1 cellular context compared by ENCODE assay signal in the genomic region with DNA sequence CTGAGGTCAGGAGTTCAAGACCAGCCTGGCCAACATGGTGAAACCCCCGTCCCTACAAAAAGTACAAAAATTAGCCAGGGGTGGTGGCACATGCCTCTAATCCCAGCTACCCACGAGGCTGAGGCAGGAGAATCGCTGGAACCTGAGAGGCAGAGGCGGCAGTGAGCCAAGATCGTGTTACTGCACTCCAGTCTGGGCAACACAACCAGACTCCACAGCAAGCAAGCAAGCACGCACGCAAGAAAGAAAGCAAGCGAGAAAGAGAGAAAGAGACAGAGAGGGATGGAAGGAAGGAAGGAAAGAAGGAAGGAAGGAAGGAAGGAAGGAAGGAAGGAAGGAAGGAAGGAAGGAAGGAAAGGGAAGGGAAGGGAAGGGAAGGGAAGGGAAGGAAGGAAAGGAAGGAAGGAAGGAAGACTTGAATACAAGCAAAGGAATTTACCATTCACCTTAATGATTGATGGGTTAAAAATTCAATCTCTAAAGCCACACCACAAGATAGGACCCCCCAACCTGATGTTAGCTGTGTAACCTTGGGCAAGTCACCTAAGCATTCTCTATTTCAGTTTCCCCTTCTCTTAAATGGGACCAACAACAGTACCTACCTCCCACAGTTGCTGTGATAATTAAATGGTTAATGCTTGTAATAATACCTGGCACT.
TF ChIP-seq lines count a peak whose summit lies in the region.

No MANE protein-coding gene starts in this region.

TF ChIP-seq in GM23338, 12 proteins besides CTCF, POLR2A, EP300 and RAD21:
- TF ChIP-seq, protein P1, sequence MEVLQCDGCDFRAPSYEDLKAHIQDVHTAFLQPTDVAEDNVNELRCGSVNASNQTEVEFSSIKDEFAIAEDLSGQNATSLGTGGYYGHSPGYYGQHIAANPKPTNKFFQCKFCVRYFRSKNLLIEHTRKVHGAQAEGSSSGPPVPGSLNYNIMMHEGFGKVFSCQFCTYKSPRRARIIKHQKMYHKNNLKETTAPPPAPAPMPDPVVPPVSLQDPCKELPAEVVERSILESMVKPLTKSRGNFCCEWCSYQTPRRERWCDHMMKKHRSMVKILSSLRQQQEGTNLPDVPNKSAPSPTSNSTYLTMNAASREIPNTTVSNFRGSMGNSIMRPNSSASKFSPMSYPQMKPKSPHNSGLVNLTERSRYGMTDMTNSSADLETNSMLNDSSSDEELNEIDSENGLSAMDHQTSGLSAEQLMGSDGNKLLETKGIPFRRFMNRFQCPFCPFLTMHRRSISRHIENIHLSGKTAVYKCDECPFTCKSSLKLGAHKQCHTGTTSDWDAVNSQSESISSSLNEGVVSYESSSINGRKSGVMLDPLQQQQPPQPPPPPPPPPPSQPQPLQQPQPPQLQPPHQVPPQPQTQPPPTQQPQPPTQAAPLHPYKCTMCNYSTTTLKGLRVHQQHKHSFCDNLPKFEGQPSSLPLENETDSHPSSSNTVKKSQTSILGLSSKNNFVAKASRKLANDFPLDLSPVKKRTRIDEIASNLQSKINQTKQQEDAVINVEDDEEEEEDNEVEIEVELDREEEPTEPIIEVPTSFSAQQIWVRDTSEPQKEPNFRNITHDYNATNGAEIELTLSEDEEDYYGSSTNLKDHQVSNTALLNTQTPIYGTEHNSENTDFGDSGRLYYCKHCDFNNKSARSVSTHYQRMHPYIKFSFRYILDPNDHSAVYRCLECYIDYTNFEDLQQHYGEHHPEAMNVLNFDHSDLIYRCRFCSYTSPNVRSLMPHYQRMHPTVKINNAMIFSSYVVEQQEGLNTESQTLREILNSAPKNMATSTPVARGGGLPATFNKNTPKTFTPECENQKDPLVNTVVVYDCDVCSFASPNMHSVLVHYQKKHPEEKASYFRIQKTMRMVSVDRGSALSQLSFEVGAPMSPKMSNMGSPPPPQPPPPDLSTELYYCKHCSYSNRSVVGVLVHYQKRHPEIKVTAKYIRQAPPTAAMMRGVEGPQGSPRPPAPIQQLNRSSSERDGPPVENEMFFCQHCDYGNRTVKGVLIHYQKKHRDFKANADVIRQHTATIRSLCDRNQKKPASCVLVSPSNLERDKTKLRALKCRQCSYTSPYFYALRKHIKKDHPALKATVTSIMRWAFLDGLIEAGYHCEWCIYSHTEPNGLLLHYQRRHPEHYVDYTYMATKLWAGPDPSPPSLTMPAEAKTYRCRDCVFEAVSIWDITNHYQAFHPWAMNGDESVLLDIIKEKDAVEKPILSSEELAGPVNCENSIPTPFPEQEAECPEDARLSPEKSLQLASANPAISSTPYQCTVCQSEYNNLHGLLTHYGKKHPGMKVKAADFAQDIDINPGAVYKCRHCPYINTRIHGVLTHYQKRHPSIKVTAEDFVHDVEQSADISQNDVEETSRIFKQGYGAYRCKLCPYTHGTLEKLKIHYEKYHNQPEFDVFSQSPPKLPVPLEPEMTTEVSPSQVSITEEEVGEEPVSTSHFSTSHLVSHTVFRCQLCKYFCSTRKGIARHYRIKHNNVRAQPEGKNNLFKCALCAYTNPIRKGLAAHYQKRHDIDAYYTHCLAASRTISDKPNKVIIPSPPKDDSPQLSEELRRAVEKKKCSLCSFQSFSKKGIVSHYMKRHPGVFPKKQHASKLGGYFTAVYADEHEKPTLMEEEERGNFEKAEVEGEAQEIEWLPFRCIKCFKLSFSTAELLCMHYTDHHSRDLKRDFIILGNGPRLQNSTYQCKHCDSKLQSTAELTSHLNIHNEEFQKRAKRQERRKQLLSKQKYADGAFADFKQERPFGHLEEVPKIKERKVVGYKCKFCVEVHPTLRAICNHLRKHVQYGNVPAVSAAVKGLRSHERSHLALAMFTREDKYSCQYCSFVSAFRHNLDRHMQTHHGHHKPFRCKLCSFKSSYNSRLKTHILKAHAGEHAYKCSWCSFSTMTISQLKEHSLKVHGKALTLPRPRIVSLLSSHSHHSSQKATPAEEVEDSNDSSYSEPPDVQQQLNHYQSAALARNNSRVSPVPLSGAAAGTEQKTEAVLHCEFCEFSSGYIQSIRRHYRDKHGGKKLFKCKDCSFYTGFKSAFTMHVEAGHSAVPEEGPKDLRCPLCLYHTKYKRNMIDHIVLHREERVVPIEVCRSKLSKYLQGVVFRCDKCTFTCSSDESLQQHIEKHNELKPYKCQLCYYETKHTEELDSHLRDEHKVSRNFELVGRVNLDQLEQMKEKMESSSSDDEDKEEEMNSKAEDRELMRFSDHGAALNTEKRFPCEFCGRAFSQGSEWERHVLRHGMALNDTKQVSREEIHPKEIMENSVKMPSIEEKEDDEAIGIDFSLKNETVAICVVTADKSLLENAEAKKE (CRISPR knock-in tag; IDR thresholded peaks at IDR 0.05) = no peak
- TF ChIP-seq, protein P2, sequence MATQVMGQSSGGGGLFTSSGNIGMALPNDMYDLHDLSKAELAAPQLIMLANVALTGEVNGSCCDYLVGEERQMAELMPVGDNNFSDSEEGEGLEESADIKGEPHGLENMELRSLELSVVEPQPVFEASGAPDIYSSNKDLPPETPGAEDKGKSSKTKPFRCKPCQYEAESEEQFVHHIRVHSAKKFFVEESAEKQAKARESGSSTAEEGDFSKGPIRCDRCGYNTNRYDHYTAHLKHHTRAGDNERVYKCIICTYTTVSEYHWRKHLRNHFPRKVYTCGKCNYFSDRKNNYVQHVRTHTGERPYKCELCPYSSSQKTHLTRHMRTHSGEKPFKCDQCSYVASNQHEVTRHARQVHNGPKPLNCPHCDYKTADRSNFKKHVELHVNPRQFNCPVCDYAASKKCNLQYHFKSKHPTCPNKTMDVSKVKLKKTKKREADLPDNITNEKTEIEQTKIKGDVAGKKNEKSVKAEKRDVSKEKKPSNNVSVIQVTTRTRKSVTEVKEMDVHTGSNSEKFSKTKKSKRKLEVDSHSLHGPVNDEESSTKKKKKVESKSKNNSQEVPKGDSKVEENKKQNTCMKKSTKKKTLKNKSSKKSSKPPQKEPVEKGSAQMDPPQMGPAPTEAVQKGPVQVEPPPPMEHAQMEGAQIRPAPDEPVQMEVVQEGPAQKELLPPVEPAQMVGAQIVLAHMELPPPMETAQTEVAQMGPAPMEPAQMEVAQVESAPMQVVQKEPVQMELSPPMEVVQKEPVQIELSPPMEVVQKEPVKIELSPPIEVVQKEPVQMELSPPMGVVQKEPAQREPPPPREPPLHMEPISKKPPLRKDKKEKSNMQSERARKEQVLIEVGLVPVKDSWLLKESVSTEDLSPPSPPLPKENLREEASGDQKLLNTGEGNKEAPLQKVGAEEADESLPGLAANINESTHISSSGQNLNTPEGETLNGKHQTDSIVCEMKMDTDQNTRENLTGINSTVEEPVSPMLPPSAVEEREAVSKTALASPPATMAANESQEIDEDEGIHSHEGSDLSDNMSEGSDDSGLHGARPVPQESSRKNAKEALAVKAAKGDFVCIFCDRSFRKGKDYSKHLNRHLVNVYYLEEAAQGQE (IDR thresholded peaks at IDR 0.05; ENCODE audit: unreplicated experiment) = no peak
- TF ChIP-seq STAT1 (IDR thresholded peaks at IDR 0.05; ENCODE audit: unreplicated experiment) (no peak), EZH2phosphoT487 (IDR thresholded peaks at IDR 0.05; ENCODE audit: unreplicated experiment) (no peak), ZNF331 (CRISPR knock-in tag; IDR thresholded peaks at IDR 0.05; ENCODE audit: low read depth) (no peak), POLR2AphosphoS5 (IDR thresholded peaks at IDR 0.05; ENCODE audit: low read depth) (no peak), NANOG (IDR thresholded peaks at IDR 0.05; ENCODE audit: borderline replicate concordance) (no peak), JUNB (IDR thresholded peaks at IDR 0.05; ENCODE audit: unreplicated experiment) (no peak), CREB1 (CRISPR knock-in tag; IDR thresholded peaks at IDR 0.05; ENCODE audit: low read depth) (no peak), ZNF114 (CRISPR knock-in tag; IDR thresholded peaks at IDR 0.05) (no peak), EZH2 (IDR thresholded peaks at IDR 0.05; ENCODE audit: low read depth, unreplicated experiment) (no peak)
- TF ChIP-seq, protein P3, sequence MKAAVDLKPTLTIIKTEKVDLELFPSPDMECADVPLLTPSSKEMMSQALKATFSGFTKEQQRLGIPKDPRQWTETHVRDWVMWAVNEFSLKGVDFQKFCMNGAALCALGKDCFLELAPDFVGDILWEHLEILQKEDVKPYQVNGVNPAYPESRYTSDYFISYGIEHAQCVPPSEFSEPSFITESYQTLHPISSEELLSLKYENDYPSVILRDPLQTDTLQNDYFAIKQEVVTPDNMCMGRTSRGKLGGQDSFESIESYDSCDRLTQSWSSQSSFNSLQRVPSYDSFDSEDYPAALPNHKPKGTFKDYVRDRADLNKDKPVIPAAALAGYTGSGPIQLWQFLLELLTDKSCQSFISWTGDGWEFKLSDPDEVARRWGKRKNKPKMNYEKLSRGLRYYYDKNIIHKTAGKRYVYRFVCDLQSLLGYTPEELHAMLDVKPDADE (IDR thresholded peaks at IDR 0.05) = no peak
